Comparison of ENCODE assay signal across 8 cellular contexts in genomic region chr2:74464406-74464805, GRCh38. TPM values are rescaled to one million over a fixed set of nuclear protein-coding genes. Genes with fewer than 3 reads are reported as not detected.
DNase-seq lines count a peak whose midpoint lies in the region; ATAC-seq and TF ChIP-seq lines count a peak whose summit lies in the region.

No MANE protein-coding gene starts in this region.

- H3K4me1 ChIP-seq in BE2C = no peaks in the 10 kb centered on the region
- peaks cover 16% of the 10 kb centered on the region for H3K4me1 ChIP-seq in mucosa of descending colon (ENCODE audit: low read depth)

- peak overlapping the region; percentile 78 for H3K27ac ChIP-seq in HL-60 (replicated peaks)

- TF ChIP-seq CTCF in BE2C (IDR thresholded peaks at IDR 0.05; ENCODE audit: low read depth, low read length) (no peak), HL-60 (IDR thresholded peaks at IDR 0.05; ENCODE audit: insufficient read depth, low read length) (no peak), mucosa of descending colon (IDR thresholded peaks at IDR 0.05) (no peak)

- no peaks in the 10 kb centered on the region for H3K27me3 ChIP-seq in BE2C
- no peaks in the 10 kb centered on the region for H3K27me3 ChIP-seq in HL-60 (ENCODE audit: insufficient read depth, poor library complexity, severe bottlenecking)

- ATAC-seq in central memory CD8-positive, alpha-beta T cell (replicated peaks; ENCODE audit: extremely low read depth, poor library complexity, severe bottlenecking) = no peak
- ATAC-seq in mucosa of descending colon (peak; percentile 25), GM18907 (IDR thresholded peaks at IDR 0.05; ENCODE audit: unreplicated experiment) (no peak)

- H3K9me3 Mint-ChIP-seq in central memory CD8-positive, alpha-beta T cell = no peaks in the 10 kb centered on the region

- peak overlapping the region; percentile 70 for H3K4me3 ChIP-seq in BE2C (ENCODE audit: low read depth, low read length)
- H3K4me3 ChIP-seq in HL-60 (replicated peaks; ENCODE audit: insufficient read depth, low read length) = peak overlapping the region; percentile 84
- H3K4me3 ChIP-seq in mucosa of descending colon = peak overlapping the region; percentile 71

- no peaks in the 10 kb centered on the region for H3K27me3 Mint-ChIP-seq in central memory CD8-positive, alpha-beta T cell

- H3K36me3 ChIP-seq in BE2C (no peaks in the 10 kb centered on the region; the same call in 1 of the 2 replicates), mucosa of descending colon (ENCODE audit: low read depth) (no peaks in the 10 kb centered on the region)

- H3K4me3 Mint-ChIP-seq in central memory CD8-positive, alpha-beta T cell = peak overlapping the region; percentile 96

- H3K36me3 Mint-ChIP-seq in central memory CD8-positive, alpha-beta T cell (ENCODE audit: insufficient read depth) = peaks cover 18% of the 10 kb centered on the region

- intact Hi-C loops in mucosa of descending colon (cut with DNase I, micrococcal nuclease) = no loop called here

- H3K9me3 ChIP-seq in BE2C (no peaks in the 10 kb centered on the region), mucosa of descending colon (no peaks in the 10 kb centered on the region)

- peaks cover 32% of the 10 kb centered on the region for H3K4me1 Mint-ChIP-seq in central memory CD8-positive, alpha-beta T cell

- H3K27ac Mint-ChIP-seq in central memory CD8-positive, alpha-beta T cell (ENCODE audit: low read depth) = peak overlapping the region; percentile 98

- DNase-seq in BE2C = no peak
- no peak for DNase-seq in HL-60 (ENCODE audit: low read depth in 1 of 2, low spot score in 1 of 2)
- DNase-seq in central memory CD8-positive, alpha-beta T cell (ENCODE audit: low spot score in 2 of 2) = no peak
- no peak for DNase-seq in mucosa of descending colon
- DNase-seq in midbrain (lab: John Stamatoyannopoulos, UW) = no peak
- no peak for DNase-seq in T1000 (lab: John Stamatoyannopoulos, UW)
- DNase-seq in hippocampal formation (lab: John Stamatoyannopoulos, UW) = no peak

RNA-seq across cellular contexts. Expression of gene MOGS, which starts 0.8 kb away (rescaled TPM):
- polyA plus RNA-seq in BE2C (2012; ENCODE audit: insufficient read depth, insufficient read length, low read depth) = 65.7 TPM
- 10 to 100 TPM; 45.7 to 64.0 (median 52.7) TPM for total RNA-seq in mucosa of descending colon

RNA-seq across cellular contexts. Expression of gene WBP1, which starts 6.2 kb away (rescaled TPM):
- polyA plus RNA-seq in BE2C (2012; ENCODE audit: insufficient read depth, insufficient read length, low read depth) = 160 TPM
- 10 to 100 TPM; 51.1 to 60.6 (median 56.1) TPM for total RNA-seq in mucosa of descending colon

RNA-seq across cellular contexts. Expression of gene MRPL53, which starts 8.1 kb away (rescaled TPM):
- polyA plus RNA-seq in BE2C (2012; ENCODE audit: insufficient read depth, insufficient read length, low read depth) = 238 TPM
- total RNA-seq in mucosa of descending colon = 10 to 100 TPM; 48.2 to 63.6 (median 57.1) TPM

RNA-seq across cellular contexts. Expression of gene INO80B, which starts 9.5 kb away (rescaled TPM):
- polyA plus RNA-seq in BE2C (2012; ENCODE audit: insufficient read depth, insufficient read length, low read depth) = 20.6 TPM
- 10 to 100 TPM; 25.0 to 36.5 (median 32.3) TPM for total RNA-seq in mucosa of descending colon

RNA-seq across cellular contexts. Expression of gene CCDC142, which starts 18.4 kb away (rescaled TPM):
- 14.0 TPM for polyA plus RNA-seq in BE2C (2012; ENCODE audit: insufficient read depth, insufficient read length, low read depth)
- 10 to 100 TPM; 22.6 to 36.5 (median 28.5) TPM for total RNA-seq in mucosa of descending colon
